ENCODE assay signal across 1 cellular context in genomic region chr2:3317277-3317685, GRCh38.
TF ChIP-seq lines count a peak whose summit lies in the region.

No MANE protein-coding gene starts in this region.

TF ChIP-seq in HepG2, 621 proteins besides CTCF, POLR2A, EP300 and RAD21 (continued from another document):
- TF ChIP-seq, protein P1, sequence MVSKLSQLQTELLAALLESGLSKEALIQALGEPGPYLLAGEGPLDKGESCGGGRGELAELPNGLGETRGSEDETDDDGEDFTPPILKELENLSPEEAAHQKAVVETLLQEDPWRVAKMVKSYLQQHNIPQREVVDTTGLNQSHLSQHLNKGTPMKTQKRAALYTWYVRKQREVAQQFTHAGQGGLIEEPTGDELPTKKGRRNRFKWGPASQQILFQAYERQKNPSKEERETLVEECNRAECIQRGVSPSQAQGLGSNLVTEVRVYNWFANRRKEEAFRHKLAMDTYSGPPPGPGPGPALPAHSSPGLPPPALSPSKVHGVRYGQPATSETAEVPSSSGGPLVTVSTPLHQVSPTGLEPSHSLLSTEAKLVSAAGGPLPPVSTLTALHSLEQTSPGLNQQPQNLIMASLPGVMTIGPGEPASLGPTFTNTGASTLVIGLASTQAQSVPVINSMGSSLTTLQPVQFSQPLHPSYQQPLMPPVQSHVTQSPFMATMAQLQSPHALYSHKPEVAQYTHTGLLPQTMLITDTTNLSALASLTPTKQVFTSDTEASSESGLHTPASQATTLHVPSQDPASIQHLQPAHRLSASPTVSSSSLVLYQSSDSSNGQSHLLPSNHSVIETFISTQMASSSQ (IDR thresholded peaks at IDR 0.05; ENCODE audit: low read depth), result no peak
- TF ChIP-seq, protein P1 (CRISPR knock-in tag; IDR thresholded peaks at IDR 0.05; ENCODE audit: borderline replicate concordance), result 0 out of 2 replicates have a peak, but pooled peaks have one; percentile 4
- TF ChIP-seq IRF9 (CRISPR knock-in tag; IDR thresholded peaks at IDR 0.05; ENCODE audit: borderline replicate concordance), result no peak
- TF ChIP-seq SMC3 (IDR thresholded peaks at IDR 0.05; ENCODE audit: low read length), result no peak
- TF ChIP-seq GMEB1 (CRISPR knock-in tag; IDR thresholded peaks at IDR 0.05; ENCODE audit: borderline replicate concordance), result no peak
- TF ChIP-seq ZNF280B (CRISPR knock-in tag; IDR thresholded peaks at IDR 0.05; ENCODE audit: borderline replicate concordance), result no peak
- peak; percentile 17 for TF ChIP-seq CBX1 (IDR thresholded peaks at IDR 0.05; ENCODE audit: low read depth)
- TF ChIP-seq, protein P2, sequence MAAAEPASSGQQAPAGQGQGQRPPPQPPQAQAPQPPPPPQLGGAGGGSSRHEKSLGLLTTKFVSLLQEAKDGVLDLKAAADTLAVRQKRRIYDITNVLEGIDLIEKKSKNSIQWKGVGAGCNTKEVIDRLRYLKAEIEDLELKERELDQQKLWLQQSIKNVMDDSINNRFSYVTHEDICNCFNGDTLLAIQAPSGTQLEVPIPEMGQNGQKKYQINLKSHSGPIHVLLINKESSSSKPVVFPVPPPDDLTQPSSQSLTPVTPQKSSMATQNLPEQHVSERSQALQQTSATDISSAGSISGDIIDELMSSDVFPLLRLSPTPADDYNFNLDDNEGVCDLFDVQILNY (CRISPR knock-in tag; conservative IDR thresholded peaks at IDR 0.05), result no peak
- TF ChIP-seq ZMYM3 (CRISPR knock-in tag; IDR thresholded peaks at IDR 0.05), result 0 out of 2 replicates have a peak, but pooled peaks have one; percentile 1
- TF ChIP-seq, protein P3, sequence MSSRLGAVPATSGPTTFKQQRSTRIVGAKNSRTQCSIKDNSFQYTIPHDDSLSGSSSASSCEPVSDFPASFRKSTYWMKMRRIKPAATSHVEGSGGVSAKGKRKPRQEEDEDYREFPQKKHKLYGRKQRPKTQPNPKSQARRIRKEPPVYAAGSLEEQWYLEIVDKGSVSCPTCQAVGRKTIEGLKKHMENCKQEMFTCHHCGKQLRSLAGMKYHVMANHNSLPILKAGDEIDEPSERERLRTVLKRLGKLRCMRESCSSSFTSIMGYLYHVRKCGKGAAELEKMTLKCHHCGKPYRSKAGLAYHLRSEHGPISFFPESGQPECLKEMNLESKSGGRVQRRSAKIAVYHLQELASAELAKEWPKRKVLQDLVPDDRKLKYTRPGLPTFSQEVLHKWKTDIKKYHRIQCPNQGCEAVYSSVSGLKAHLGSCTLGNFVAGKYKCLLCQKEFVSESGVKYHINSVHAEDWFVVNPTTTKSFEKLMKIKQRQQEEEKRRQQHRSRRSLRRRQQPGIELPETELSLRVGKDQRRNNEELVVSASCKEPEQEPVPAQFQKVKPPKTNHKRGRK (CRISPR knock-in tag; IDR thresholded peaks at IDR 0.05), result no peak
- TF ChIP-seq AGO2 (optimal IDR thresholded peaks at IDR 0.05; ENCODE audit: low read depth, low read length), result peak; percentile 0
- TF ChIP-seq ZZZ3 (CRISPR knock-in tag; IDR thresholded peaks at IDR 0.05; ENCODE audit: borderline replicate concordance), result 0 out of 2 replicates have a peak, but pooled peaks have one; percentile 11
- TF ChIP-seq ZFP36L2 (CRISPR knock-in tag; IDR thresholded peaks at IDR 0.05), result no peak
- 0 out of 2 replicates have a peak, but pooled peaks have one; percentile 6 for TF ChIP-seq TRIM24 (CRISPR knock-in tag; IDR thresholded peaks at IDR 0.05)
- no peak for TF ChIP-seq ZNF124 (CRISPR knock-in tag; IDR thresholded peaks at IDR 0.05)
- TF ChIP-seq GATAD2A (CRISPR knock-in tag; IDR thresholded peaks at IDR 0.05), result no peak
- no peak for TF ChIP-seq TBX2 (CRISPR knock-in tag; IDR thresholded peaks at IDR 0.05; ENCODE audit: borderline replicate concordance)
- no peak for TF ChIP-seq NFYB (CRISPR knock-in tag; IDR thresholded peaks at IDR 0.05)
- TF ChIP-seq ZNF232 (CRISPR knock-in tag; IDR thresholded peaks at IDR 0.05; ENCODE audit: borderline replicate concordance), result no peak
- no peak for TF ChIP-seq SAFB2 (CRISPR knock-in tag; IDR thresholded peaks at IDR 0.05; ENCODE audit: borderline replicate concordance, low read depth)
- peak; percentile 46; the same call in 1 of the 2 replicates for TF ChIP-seq NFIB (CRISPR knock-in tag; IDR thresholded peaks at IDR 0.05; ENCODE audit: borderline replicate concordance)
- TF ChIP-seq, protein P4, sequence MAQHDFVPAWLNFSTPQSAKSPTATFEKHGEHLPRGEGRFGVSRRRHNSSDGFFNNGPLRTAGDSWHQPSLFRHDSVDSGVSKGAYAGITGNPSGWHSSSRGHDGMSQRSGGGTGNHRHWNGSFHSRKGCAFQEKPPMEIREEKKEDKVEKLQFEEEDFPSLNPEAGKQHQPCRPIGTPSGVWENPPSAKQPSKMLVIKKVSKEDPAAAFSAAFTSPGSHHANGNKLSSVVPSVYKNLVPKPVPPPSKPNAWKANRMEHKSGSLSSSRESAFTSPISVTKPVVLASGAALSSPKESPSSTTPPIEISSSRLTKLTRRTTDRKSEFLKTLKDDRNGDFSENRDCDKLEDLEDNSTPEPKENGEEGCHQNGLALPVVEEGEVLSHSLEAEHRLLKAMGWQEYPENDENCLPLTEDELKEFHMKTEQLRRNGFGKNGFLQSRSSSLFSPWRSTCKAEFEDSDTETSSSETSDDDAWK (CRISPR knock-in tag; IDR thresholded peaks at IDR 0.05), result no peak
- no peak for TF ChIP-seq TGIF2 (CRISPR knock-in tag; IDR thresholded peaks at IDR 0.05)
- TF ChIP-seq TOE1 (CRISPR knock-in tag; IDR thresholded peaks at IDR 0.05), result no peak
- peak; percentile 41; the same call in 1 of the 2 replicates for TF ChIP-seq ZFP91 (CRISPR knock-in tag; IDR thresholded peaks at IDR 0.05; ENCODE audit: borderline replicate concordance)
- TF ChIP-seq FOXK2 (IDR thresholded peaks at IDR 0.05), result no peak
- TF ChIP-seq MIER2 (CRISPR knock-in tag; IDR thresholded peaks at IDR 0.05), result no peak
- peak; percentile 17; the same call in 1 of the 2 replicates for TF ChIP-seq ZNF687 (CRISPR knock-in tag; IDR thresholded peaks at IDR 0.05)
